ENCODE assay signal across 2 cellular contexts in genomic region chr10:69898524-69898923, GRCh38.
TF ChIP-seq lines count a peak whose summit lies in the region.

No MANE protein-coding gene starts in this region.

TF ChIP-seq in H1, 55 proteins besides CTCF, POLR2A, EP300 and RAD21 (continued from another document):
- no peak for TF ChIP-seq POU5F1 (IDR thresholded peaks at IDR 0.05; ENCODE audit: low read depth, low read length)
- TF ChIP-seq CHD2 (IDR thresholded peaks at IDR 0.05; ENCODE audit: low read length), result no peak
- no peak for TF ChIP-seq SIRT6 (IDR thresholded peaks at IDR 0.05; ENCODE audit: low read length)
- no peak for TF ChIP-seq HDAC6 (IDR thresholded peaks at IDR 0.05; ENCODE audit: low read depth, low read length)
- TF ChIP-seq ZNF274 (IDR thresholded peaks at IDR 0.05; ENCODE audit: borderline replicate concordance, extremely low read depth, low read length), result no peak
TF ChIP-seq in H1: peak in this region for 0.

TF ChIP-seq in liver, 16 proteins besides CTCF, POLR2A, EP300 and RAD21 (continued from another document):
- TF ChIP-seq YY1 (IDR thresholded peaks at IDR 0.05) (peak; percentile 58), TAF1 (conservative IDR thresholded peaks at IDR 0.05) (no peak), ZBTB33 (IDR thresholded peaks at IDR 0.05) (no peak), EGR1 (IDR thresholded peaks at IDR 0.05; ENCODE audit: low read depth in 2 of 2) (no peak), JUND (IDR thresholded peaks at IDR 0.05) (peak in 1 of 2 donors; percentile 62), SP1 (IDR thresholded peaks at IDR 0.05) (peak; percentile 69), FOXA1 (IDR thresholded peaks at IDR 0.05) (no peak), FOXA2 (IDR thresholded peaks at IDR 0.05) (no peak), ATF3 (IDR thresholded peaks at IDR 0.05) (no peak), HNF4A (conservative IDR thresholded peaks at IDR 0.05) (peak; percentile 92 to 97), RXRA (IDR thresholded peaks at IDR 0.05) (peak; percentile 81 to 87), HNF4G (IDR thresholded peaks at IDR 0.05) (peak; percentile 74), REST (IDR thresholded peaks at IDR 0.05) (no peak), NR2F2 (IDR thresholded peaks at IDR 0.05) (peak; percentile 95), MAX (IDR thresholded peaks at IDR 0.05) (no peak)
